In genomic region chr5:166302189-166302588, GRCh38 we compare ENCODE assay signal across 19 cellular contexts.
"Had no signal": no experiment of that assay in that cellular context is flagged by ENCODE, and none has a peak within 500 bp of the region (broad histone marks: within the 10 kb centered on the region; RNA-seq: fewer than 3 reads in every experiment).

No MANE protein-coding gene starts in this region.

- H3K4me3 ChIP-seq: lower lobe of right lung, right atrium auricular region, right lobe of liver, spleen, tibial nerve, uterus had no signal

- H3K27me3 ChIP-seq: right atrium auricular region, right lobe of liver, spleen, tibial nerve, uterus had no signal

- DNase-seq: hippocampal formation; kidney glomerular epithelial cell; left cardiac atrium; lower lobe of right lung; mammary epithelial cell; mesenchymal stem cell; naive thymus-derived CD8-positive, alpha-beta T cell; nucleus accumbens; right lobe of liver; spleen; stimulated activated CD4-positive, alpha-beta T cell treated with anti-CD3 and anti-CD28 coated beads, Interleukin-4, amount 100 ng/mL, for 24 hours; stimulated activated naive CD4-positive, alpha-beta T cell; uterus had no signal

- H3K36me3 ChIP-seq: lower lobe of right lung, right atrium auricular region, right lobe of liver, spleen, tibial nerve, uterus had no signal

- H3K9me3 ChIP-seq: lower lobe of right lung, right atrium auricular region, right lobe of liver, tibial nerve, uterus had no signal

- FAIRE-seq: keratinocyte had no signal

- H3K27ac ChIP-seq: lower lobe of right lung, parathyroid adenoma, right atrium auricular region, right lobe of liver, spleen, tibial nerve, uterus had no signal

- ATAC-seq: left cardiac atrium; left lobe of liver; lower lobe of right lung; naive thymus-derived CD8-positive, alpha-beta T cell; right lobe of liver; stimulated activated effector memory CD8-positive, alpha-beta T cell treated with anti-CD3 and anti-CD28 coated beads, Interleukin-12 subunit alpha, Interleukin-12 subunit beta, amount 100 ng/mL, for 72 hours had no signal

- H3K4me1 ChIP-seq: lower lobe of right lung, parathyroid adenoma, right atrium auricular region, right lobe of liver, spleen, tibial nerve, uterus had no signal
